Comparison of ENCODE assay signal across 21 cellular contexts in the genomic region with DNA sequence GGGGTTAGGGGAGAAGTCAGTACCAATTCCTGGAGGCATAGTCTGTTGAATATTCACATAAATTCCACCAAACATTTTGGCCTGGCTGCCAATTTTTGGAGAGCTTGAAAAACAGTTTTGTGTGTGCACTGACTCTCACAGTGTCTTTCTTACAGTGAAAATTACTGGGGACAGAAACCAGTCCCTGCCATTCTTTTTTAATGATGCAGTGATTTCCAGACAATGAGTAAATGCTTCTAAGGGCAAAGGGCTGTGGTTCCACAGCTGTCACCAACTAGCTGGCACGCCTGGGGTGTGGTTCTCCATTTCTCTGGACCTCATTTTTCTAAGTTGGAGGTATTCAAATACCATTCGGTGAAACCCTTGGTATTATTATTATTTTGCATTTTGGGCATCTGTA.
DNase-seq lines count a peak whose midpoint lies in the region; ATAC-seq and TF ChIP-seq lines count a peak whose summit lies in the region.
"Had no signal": no experiment of that assay in that cellular context is flagged by ENCODE, and none has a peak within 500 bp of the region (broad histone marks: within the 10 kb centered on the region; RNA-seq: fewer than 3 reads in every experiment).

No MANE protein-coding gene starts in this region.

- in situ Hi-C loops in gastrocnemius medialis (cut with MboI; ENCODE audit: low sequenced_read_pairs in 4 of 4): no loop called here

- no peaks in the 10 kb centered on the region for H3K27me3 ChIP-seq in SJSA1 (replicated peaks)
- no peaks in the 10 kb centered on the region for H3K27me3 ChIP-seq in tibial artery
- H3K27me3 ChIP-seq in gastrocnemius medialis: no peaks in the 10 kb centered on the region
- H3K27me3 ChIP-seq: neural progenitor cell, vagina had no signal

- H3K27ac ChIP-seq in SJSA1: peak overlapping the region; percentile 75
- H3K27ac ChIP-seq in tibial artery: peak overlapping the region; percentile 7 to 40
- H3K27ac ChIP-seq in gastrocnemius medialis: no peak overlapping the region
- H3K27ac ChIP-seq: left ventricle myocardium inferior, neural progenitor cell, vagina had no signal

- peaks cover 6 to 10% of the 10 kb centered on the region in 2 donors for H3K4me1 Mint-ChIP-seq in natural killer cell

- H3K27ac Mint-ChIP-seq in natural killer cell: no peak overlapping the region
- H3K27ac Mint-ChIP-seq: activated CD4-positive, alpha-beta T cell treated with anti-CD3 and anti-CD28 coated beads for 36 hours; activated naive CD4-positive, alpha-beta T cell treated with anti-CD3 and anti-CD28 coated beads, Interleukin-2, amount 50 U/mL, for 72 hours; activated T-cell treated with anti-CD3 and anti-CD28 coated beads, Interleukin-2, amount 50 U/mL, for 72 hours; neural progenitor cell; stimulated activated naive CD8-positive, alpha-beta T cell treated with anti-CD3 and anti-CD28 coated beads, Interleukin-15, amount 100 ng/mL, for 72 hours had no signal

- no peak overlapping the region for H3K4me3 Mint-ChIP-seq in natural killer cell
- H3K4me3 Mint-ChIP-seq: activated CD4-positive, alpha-beta T cell treated with anti-CD3 and anti-CD28 coated beads for 36 hours; activated T-cell treated with anti-CD3 and anti-CD28 coated beads, Interleukin-2, amount 50 U/mL, for 72 hours; neural progenitor cell; stimulated activated naive CD8-positive, alpha-beta T cell treated with anti-CD3 and anti-CD28 coated beads, Interleukin-15, amount 100 ng/mL, for 72 hours had no signal

- no peaks in the 10 kb centered on the region for H3K36me3 Mint-ChIP-seq in natural killer cell
- H3K36me3 Mint-ChIP-seq: activated naive CD4-positive, alpha-beta T cell treated with anti-CD3 and anti-CD28 coated beads, Interleukin-2, amount 50 U/mL, for 72 hours; neural progenitor cell had no signal

- H3K36me3 ChIP-seq in SJSA1: no peaks in the 10 kb centered on the region
- H3K36me3 ChIP-seq in tibial artery: no peaks in the 10 kb centered on the region
- H3K36me3 ChIP-seq in gastrocnemius medialis: no peaks in the 10 kb centered on the region
- H3K36me3 ChIP-seq: left ventricle myocardium inferior, neural progenitor cell, vagina had no signal

- H3K4me3 ChIP-seq in SJSA1 (no peak overlapping the region), tibial artery (no peak overlapping the region), gastrocnemius medialis (no peak overlapping the region)
- H3K4me3 ChIP-seq: left ventricle myocardium inferior, neural progenitor cell, vagina had no signal

- no peak for TF ChIP-seq POLR2A in gastrocnemius medialis (IDR thresholded peaks at IDR 0.05)

- H3K4me1 ChIP-seq in SJSA1 (replicated peaks) (peaks cover 81% of the 10 kb centered on the region), tibial artery (peaks cover 0 to 23% (median 12%) of the 10 kb centered on the region in 4 donors), gastrocnemius medialis (no peaks in the 10 kb centered on the region)

- H3K9me3 ChIP-seq in SJSA1 (replicated peaks): no peaks in the 10 kb centered on the region
- no peaks in the 10 kb centered on the region for H3K9me3 ChIP-seq in tibial artery
- H3K9me3 ChIP-seq in gastrocnemius medialis: no peaks in the 10 kb centered on the region
- H3K9me3 ChIP-seq: left ventricle myocardium inferior, vagina had no signal

- intact Hi-C loops in tibial artery (cut with DNase I; ENCODE audit: low total_unique reads): no loop called here
- intact Hi-C loops in gastrocnemius medialis (cut with DNase I; ENCODE audit: low total_unique reads): no loop called here
- intact Hi-C loops in natural killer cell (cut with micrococcal nuclease): no loop called here

- TF ChIP-seq CTCF in tibial artery (IDR thresholded peaks at IDR 0.05): no peak
- TF ChIP-seq CTCF in gastrocnemius medialis (IDR thresholded peaks at IDR 0.05 in 4 of 5, conservative IDR thresholded peaks at IDR 0.05 in 1 of 5): no peak
- TF ChIP-seq CTCF in natural killer cell (IDR thresholded peaks at IDR 0.05): no peak

- no peaks in the 10 kb centered on the region for H3K9me3 Mint-ChIP-seq in natural killer cell
- H3K9me3 Mint-ChIP-seq: activated naive CD4-positive, alpha-beta T cell treated with anti-CD3 and anti-CD28 coated beads, Interleukin-2, amount 50 U/mL, for 72 hours; activated T-cell treated with anti-CD3 and anti-CD28 coated beads, Interleukin-2, amount 50 U/mL, for 72 hours; neural progenitor cell; stimulated activated naive CD8-positive, alpha-beta T cell treated with anti-CD3 and anti-CD28 coated beads, Interleukin-15, amount 100 ng/mL, for 72 hours had no signal

- ATAC-seq in gastrocnemius medialis: no peak
- ATAC-seq in natural killer cell: no peak
- ATAC-seq: activated CD4-positive, alpha-beta T cell treated with anti-CD3 and anti-CD28 coated beads for 36 hours; activated naive CD4-positive, alpha-beta T cell treated with anti-CD3 and anti-CD28 coated beads, Interleukin-2, amount 50 U/mL, for 72 hours; activated T-cell treated with anti-CD3 and anti-CD28 coated beads, Interleukin-2, amount 50 U/mL, for 72 hours; stimulated activated naive CD8-positive, alpha-beta T cell treated with anti-CD3 and anti-CD28 coated beads, Interleukin-15, amount 100 ng/mL, for 72 hours had no signal

- peaks cover 13% of the 10 kb centered on the region in 2 donors for H3K27me3 Mint-ChIP-seq in natural killer cell (ENCODE audit: low read depth in 2 of 2)
- H3K27me3 Mint-ChIP-seq: stimulated activated naive CD8-positive, alpha-beta T cell treated with anti-CD3 and anti-CD28 coated beads, Interleukin-15, amount 100 ng/mL, for 72 hours had no signal

- DNase-seq in NCI-H748 (lab: John Stamatoyannopoulos, UW; ENCODE audit: unreplicated experiment) (peak; percentile 32), NCI-H748 treated with DMSO at 0.1 percent for 48 hours (lab: John Stamatoyannopoulos, UW) (no peak), SJSA1 (ENCODE audit: low read depth in 1 of 2, low spot score in 2 of 2) (peak in 1 of 2 experiments; percentile 40), kidney tubule cell (ENCODE audit: low spot score) (peak; percentile 68), tibial artery (no peak), gastrocnemius medialis (no peak), natural killer cell (no peak), NCI-H2107 treated with DMSO at 0.1 percent for 48 hours (lab: John Stamatoyannopoulos, UW; ENCODE audit: unreplicated experiment) (no peak)
- DNase-seq: 8988T; activated CD4-positive, alpha-beta T cell treated with anti-CD3 and anti-CD28 coated beads for 36 hours; activated T-cell treated with anti-CD3 and anti-CD28 coated beads, Interleukin-2, amount 50 U/mL, for 72 hours; C1 segment of cervical spinal cord; head of caudate nucleus; left ventricle myocardium inferior; midbrain; NCI-H226; stimulated activated CD4-positive, alpha-beta T cell treated with anti-CD3 and anti-CD28 coated beads, Interleukin-4, amount 100 ng/mL, for 24 hours; stimulated activated naive CD8-positive, alpha-beta T cell treated with anti-CD3 and anti-CD28 coated beads, Interleukin-15, amount 100 ng/mL, for 72 hours had no signal

Comparison
In these comparisons a context has a peak if more than half of its experiments do, and no peak if none do; other contexts are left out.
1. DNase-seq: peak in NCI-H748 (single experiment) and kidney tubule cell (single experiment); none in NCI-H748 treated with DMSO at 0.1 percent for 48 hours (single experiment), tibial artery (0 of 2), gastrocnemius medialis (0 of 2), natural killer cell (single experiment) and NCI-H2107 treated with DMSO at 0.1 percent for 48 hours (single experiment).
2. H3K27ac ChIP-seq: peak in SJSA1 (single experiment) and tibial artery (2 of 2); none in gastrocnemius medialis (0 of 4).